13 cellular contexts compared by ENCODE assay signal in genomic region chr4:57044279-57044678, GRCh38.
A peak's percentile ranks its signal among the peaks of the same experiment; 100 is the strongest.
DNase-seq lines count a peak whose midpoint lies in the region; ATAC-seq and TF ChIP-seq lines count a peak whose summit lies in the region.
"Had no signal": no experiment of that assay in that cellular context is flagged by ENCODE, and none has a peak within 500 bp of the region (broad histone marks: within the 10 kb centered on the region; RNA-seq: fewer than 3 reads in every experiment).

No MANE protein-coding gene starts in this region.

- no peaks in the 10 kb centered on the region for H3K9me3 Mint-ChIP-seq in chondrocyte (ENCODE audit: low read depth)
- H3K9me3 Mint-ChIP-seq in mesothelial cell of epicardium, result peaks cover 9% of the 10 kb centered on the region
- peaks cover 5 to 6% of the 10 kb centered on the region in 2 donors for H3K9me3 Mint-ChIP-seq in activated naive CD4-positive, alpha-beta T cell treated with anti-CD3 and anti-CD28 coated beads, Interleukin-2, amount 50 U/mL, for 72 hours
- H3K9me3 Mint-ChIP-seq: activated CD4-positive, alpha-beta memory T cell treated with anti-CD3 and anti-CD28 coated beads, Interleukin-2, amount 10 ng/mL, durations not matched to agents 7 days and 5 days; T-helper 1 cell treated with Interleukin-12 subunit alpha and Interleukin-12 subunit beta and Interleukin-4 antibody, amounts not matched to agents 30 μg/mL and 1 μg/mL, for 36 hours had no signal

- POLR2A ChIA-PET in HEK293 (lab: Yijun Ruan, JAX), result no interaction called here

- peaks cover 47% of the 10 kb centered on the region for H3K36me3 Mint-ChIP-seq in chondrocyte (ENCODE audit: low read depth)
- H3K36me3 Mint-ChIP-seq in mesothelial cell of epicardium, result peaks cover 8% of the 10 kb centered on the region
- H3K36me3 Mint-ChIP-seq in activated naive CD4-positive, alpha-beta T cell treated with anti-CD3 and anti-CD28 coated beads, Interleukin-2, amount 50 U/mL, for 72 hours, result peaks cover 0 to 6% of the 10 kb centered on the region in 2 donors

- TF ChIP-seq POLR2A in thyroid gland (IDR thresholded peaks at IDR 0.05), result no peak

- intact Hi-C loops in thyroid gland (cut with DNase I), result loop anchor here (10.0 kb wide), 1 partner anchor 111 kb away; no protein-coding TSS in a partner anchor

- H3K36me3 ChIP-seq in HEK293 (ENCODE audit: control insufficient read depth in 2 of 2, insufficient read depth in 1 of 2, low read length in 2 of 2) (no peaks in the 10 kb centered on the region), thyroid gland (no peaks in the 10 kb centered on the region)

- 74 to 83% methylated on average over 1 of the region's 1 CpG for WGBS in thyroid gland, 2 donors

- TF ChIP-seq CTCF in HEK293 (tag by site-specific recombination; IDR thresholded peaks at IDR 0.05) (no peak), chondrocyte (IDR thresholded peaks at IDR 0.05) (no peak), mesothelial cell of epicardium (IDR thresholded peaks at IDR 0.05; ENCODE audit: unreplicated experiment) (no peak), thyroid gland (IDR thresholded peaks at IDR 0.05) (no peak)

- CTCF ChIA-PET in HEK293 (lab: Yijun Ruan, JAX), result interaction anchor here (1.4 to 1.5 kb wide), 2 partner anchors 119 to 147 kb away, joined by 3 read pairs; no protein-coding TSS in a partner anchor

- H3K27me3 Mint-ChIP-seq in chondrocyte (ENCODE audit: low read depth) (no peaks in the 10 kb centered on the region), mesothelial cell of epicardium (ENCODE audit: low read depth) (no peaks in the 10 kb centered on the region)

- H3K4me1 Mint-ChIP-seq in chondrocyte (ENCODE audit: low read depth), result peaks cover 95% of the 10 kb centered on the region
- peaks cover 36% of the 10 kb centered on the region for H3K4me1 Mint-ChIP-seq in mesothelial cell of epicardium
- H3K4me1 Mint-ChIP-seq: activated CD4-positive, alpha-beta memory T cell treated with anti-CD3 and anti-CD28 coated beads, Interleukin-2, amount 10 ng/mL, durations not matched to agents 7 days and 5 days had no signal

- H3K27ac Mint-ChIP-seq in chondrocyte (ENCODE audit: unreplicated experiment) (peak overlapping the region; percentile 97), mesothelial cell of epicardium (peak overlapping the region; percentile 63)
- no peak overlapping the region for H3K27ac Mint-ChIP-seq in activated naive CD4-positive, alpha-beta T cell treated with anti-CD3 and anti-CD28 coated beads, Interleukin-2, amount 50 U/mL, for 72 hours
- H3K27ac Mint-ChIP-seq: activated CD4-positive, alpha-beta memory T cell treated with anti-CD3 and anti-CD28 coated beads, Interleukin-2, amount 10 ng/mL, durations not matched to agents 7 days and 5 days; T-helper 1 cell treated with Interleukin-12 subunit alpha and Interleukin-12 subunit beta and Interleukin-4 antibody, amounts not matched to agents 30 μg/mL and 1 μg/mL, for 36 hours had no signal

- no peak for ATAC-seq in activated naive CD4-positive, alpha-beta T cell treated with anti-CD3 and anti-CD28 coated beads, Interleukin-2, amount 50 U/mL, for 72 hours

- no peaks in the 10 kb centered on the region for H3K4me1 ChIP-seq in HEK293 (ENCODE audit: control insufficient read depth, insufficient read depth, low read length)
- peaks cover 0 to 35% of the 10 kb centered on the region in 2 donors for H3K4me1 ChIP-seq in thyroid gland

- DNase-seq in chondrocyte (ENCODE audit: low spot score), result no peak
- DNase-seq in mesothelial cell of epicardium (ENCODE audit: low spot score in 2 of 2, unreplicated experiment in 2 of 2), result no peak
- DNase-seq in thyroid gland, result no peak
- DNase-seq in activated naive CD4-positive, alpha-beta T cell treated with anti-CD3 and anti-CD28 coated beads, Interleukin-2, amount 50 U/mL, for 72 hours (ENCODE audit: low spot score in 2 of 2), result no peak
- DNase-seq in retina, result no peak
- DNase-seq in NCI-H2081 (lab: John Stamatoyannopoulos, UW), result no peak
- DNase-seq: activated CD4-positive, alpha-beta memory T cell treated with anti-CD3 and anti-CD28 coated beads, Interleukin-2, amount 10 ng/mL, durations not matched to agents 7 days and 5 days; activated naive CD4-positive, alpha-beta T cell treated with Interleukin-2 at 50 U/mL for 16 hours; cortex of kidney; hypothalamus; NCI-H187 had no signal

- no peaks in the 10 kb centered on the region for H3K9me3 ChIP-seq in HEK293 (ENCODE audit: control insufficient read depth, insufficient read depth, low read depth, low read length)
- no peaks in the 10 kb centered on the region for H3K9me3 ChIP-seq in thyroid gland

- no peaks in the 10 kb centered on the region for H3K27me3 ChIP-seq in thyroid gland

- H3K4me3 Mint-ChIP-seq in chondrocyte (ENCODE audit: unreplicated experiment) (no peak overlapping the region), mesothelial cell of epicardium (no peak overlapping the region)
- H3K4me3 Mint-ChIP-seq: activated CD4-positive, alpha-beta memory T cell treated with anti-CD3 and anti-CD28 coated beads, Interleukin-2, amount 10 ng/mL, durations not matched to agents 7 days and 5 days; T-helper 1 cell treated with Interleukin-12 subunit alpha and Interleukin-12 subunit beta and Interleukin-4 antibody, amounts not matched to agents 30 μg/mL and 1 μg/mL, for 36 hours had no signal

- H3K4me3 ChIP-seq in HEK293 (ENCODE audit: low read depth, low read length), result no peak overlapping the region
- H3K4me3 ChIP-seq in thyroid gland (replicated peaks in 1 of 3), result no peak overlapping the region

- no peak overlapping the region for H3K27ac ChIP-seq in HEK293 (ENCODE audit: extremely low read depth, low read depth, low read length)
- peak overlapping the region; percentile 49 to 73 (median 58) for H3K27ac ChIP-seq in thyroid gland

TF ChIP-seq in HEK293, 187 proteins besides CTCF, POLR2A, EP300 and RAD21:
- TF ChIP-seq ZNF2 (tag by site-specific recombination; IDR thresholded peaks at IDR 0.05) (no peak), PRDM10 (tag by site-specific recombination; IDR thresholded peaks at IDR 0.05) (0 out of 2 replicates have a peak, but pooled peaks have one; percentile 18)
TF ChIP-seq in HEK293: peak in this region for 1.

Comparison
In these comparisons a context has a peak if more than half of its experiments do, and no peak if none do; other contexts are left out.
1. H3K27ac Mint-ChIP-seq: peak in chondrocyte (single experiment) and mesothelial cell of epicardium (single experiment); none in activated naive CD4-positive, alpha-beta T cell treated with anti-CD3 and anti-CD28 coated beads, Interleukin-2, amount 50 U/mL, for 72 hours (0 of 2).